8 cellular contexts compared by ENCODE assay signal in genomic region chr13:108215428-108215827, GRCh38. TPM values are rescaled to one million over a fixed set of nuclear protein-coding genes. Genes with fewer than 3 reads are reported as not detected.
DNase-seq lines count a peak whose midpoint lies in the region; FAIRE-seq and TF ChIP-seq lines count a peak whose summit lies in the region.

LIG4 (minus strand) TSS chr13:108215536; CDS start chr13:108211268, 4,268 bp downstream.

- DNase-seq in COLO668 (lab: John Stamatoyannopoulos, UW; ENCODE audit: unreplicated experiment) (peak; percentile 99), GM20000 (ENCODE audit: low spot score) (peak; percentile 94), HT-29 (ENCODE audit: low spot score) (peak; percentile 84), H1 (ENCODE audit: low read depth in 1 of 2, low spot score in 2 of 2) (peak; percentile 89 to 93), mesenchymal stem cell (peak; percentile 92)
- peak; percentile 94 for DNase-seq in NK-92 treated with Interleukin-12 subunit alpha and Interleukin-12 subunit beta, amount 100 ng/mL, for 24 hours (lab: John Stamatoyannopoulos, UW)
- peak; percentile 81 to 91 for DNase-seq in activated CD8-positive, alpha-beta memory T cell treated with anti-CD3 and anti-CD28 coated beads for 4 hours (ENCODE audit: low read depth in 2 of 2)
- DNase-seq in stimulated activated CD8-positive, alpha-beta memory T cell treated with anti-CD3 and anti-CD28 coated beads, Interleukin-12 subunit alpha, Interleukin-12 subunit beta, amount 100 ng/mL, for 24 hours (ENCODE audit: extremely low read depth) = peak; percentile 85

- no peak for TF ChIP-seq EP300 in H1 (IDR thresholded peaks at IDR 0.05; ENCODE audit: borderline replicate concordance in 1 of 2, low read depth in 2 of 2, low read length in 2 of 2)

- no peak for TF ChIP-seq CTCF in GM20000 (IDR thresholded peaks at IDR 0.05; ENCODE audit: extremely low read depth, missing control alignments)
- no peak for TF ChIP-seq CTCF in H1 (IDR thresholded peaks at IDR 0.05; ENCODE audit: control extremely low read depth in 1 of 3, insufficient read depth in 1 of 3, low read depth in 1 of 3, low read length in 3 of 3)

- H2BK15ac ChIP-seq in H1 (ENCODE audit: low read length) (no peak within 1 kb of the TSS), mesenchymal stem cell (ENCODE audit: low read depth, poor library complexity, severe bottlenecking) (no peak within 1 kb of the TSS)

- no peak for FAIRE-seq in H1 (lab: Jason Lieb, UNC)

- H3K79me2 ChIP-seq in H1 (ENCODE audit: control insufficient read depth in 1 of 2, insufficient read depth in 2 of 2, low read length in 2 of 2) = peaks cover 0 to 18% of the 10 kb centered on the region in 2 experiments; a peak in 3 of 4 replicates

- H4K91ac ChIP-seq in H1 (replicated peaks; ENCODE audit: insufficient read length, low read length) = no peak within 1 kb of the TSS
- no peak within 1 kb of the TSS for H4K91ac ChIP-seq in mesenchymal stem cell (ENCODE audit: low read length)

- H2AK5ac ChIP-seq in H1 (ENCODE audit: low read depth, low read length) (no peak within 1 kb of the TSS), mesenchymal stem cell (ENCODE audit: low read length, severe bottlenecking) (no peak within 1 kb of the TSS)

- H3K4ac ChIP-seq in H1 (replicated peaks; ENCODE audit: insufficient read length, low read depth, low read length) (no peak within 1 kb of the TSS), mesenchymal stem cell (ENCODE audit: low read depth in 1 of 2, low read length in 2 of 2) (no peak within 1 kb of the TSS)

- H4K20me1 ChIP-seq in H1 (replicated peaks in 1 of 2; ENCODE audit: control insufficient read depth in 1 of 2, insufficient read depth in 2 of 2, low read length in 2 of 2) = peaks cover 0 to 3% of the 10 kb centered on the region in 2 experiments

- WGBS in H1 (ENCODE audit: extremely low coverage in 1 of 2, insufficient coverage in 1 of 2, insufficient read length in 1 of 2, insufficient replicate concordance in 2 of 2, low coverage in 1 of 2, low lambda C conversion rate in 2 of 2, missing lambda C conversion rate in 1 of 2), 2 experiments = 2% methylated on average over 14 of the region's 26 CpGs; no CpG with 5 or more reads in 1 of the 2 experiments
- 2% methylated on average over 25 of the region's 26 CpGs for WGBS in mesenchymal stem cell

- no peak within 1 kb of the TSS for H3K14ac ChIP-seq in H1 (ENCODE audit: insufficient read length)
- H3K14ac ChIP-seq in mesenchymal stem cell (ENCODE audit: low read length in 2 of 2) = no peak within 1 kb of the TSS

- 0 out of 3 replicates have a peak, but pooled peaks of 1 of the 2 experiments have one; percentile 36 for TF ChIP-seq POLR2A in H1 (IDR thresholded peaks at IDR 0.05; ENCODE audit: control extremely low read depth in 1 of 2, low read depth in 2 of 2, low read length in 2 of 2)

- H3K27ac ChIP-seq in H1 (ENCODE audit: low read depth, low read length) (no peak within 1 kb of the TSS), mesenchymal stem cell (ENCODE audit: low read length, poor library complexity, severe bottlenecking) (peak within 1 kb of the TSS; percentile 39)

- H2AFZ ChIP-seq in H1 (ENCODE audit: low read length) = peak within 1 kb of the TSS; percentile 100
- H2AFZ ChIP-seq in mesenchymal stem cell (ENCODE audit: low read depth, low read length) = peak within 1 kb of the TSS; percentile 20

- H3K4me3 ChIP-seq in H1 (ENCODE audit: extremely low read depth in 1 of 4, insufficient read depth in 2 of 4, low read depth in 3 of 4, low read length in 4 of 4) (peak within 1 kb of the TSS; percentile 58 to 62 (median 60)), mesenchymal stem cell (ENCODE audit: insufficient read depth in 1 of 2, low read depth in 1 of 2, low read length in 2 of 2) (peak within 1 kb of the TSS; percentile 78 to 81)

- H4K8ac ChIP-seq in H1 (ENCODE audit: extremely low read depth, insufficient read depth, low read length) = no peak within 1 kb of the TSS
- H4K8ac ChIP-seq in mesenchymal stem cell (ENCODE audit: low read length) = peak within 1 kb of the TSS; percentile 51

- H3K79me1 ChIP-seq in H1 (ENCODE audit: low read depth, low read length) (no peaks in the 10 kb centered on the region), mesenchymal stem cell (replicated peaks; ENCODE audit: low read length, poor library complexity, severe bottlenecking) (peaks cover 14% of the 10 kb centered on the region)

- H3K9me3 ChIP-seq in H1 (ENCODE audit: insufficient read depth in 2 of 2, low read depth in 1 of 2, low read length in 1 of 2) (no peaks in the 10 kb centered on the region), mesenchymal stem cell (ENCODE audit: control insufficient read depth, low read length) (no peaks in the 10 kb centered on the region)

- H4K5ac ChIP-seq in H1 (ENCODE audit: insufficient read length, low read depth, low read length) = no peak within 1 kb of the TSS

- H3K36me3 ChIP-seq in H1 (ENCODE audit: control insufficient read depth in 2 of 4, insufficient read depth in 4 of 4, low read length in 3 of 4) (no peaks in the 10 kb centered on the region), mesenchymal stem cell (ENCODE audit: control insufficient read depth in 1 of 2, insufficient read depth in 2 of 2, low read depth in 1 of 2, low read length in 2 of 2) (peaks cover 0 to 9% of the 10 kb centered on the region in 2 experiments)

- H3K27me3 ChIP-seq in H1 (replicated peaks in 1 of 4; ENCODE audit: control insufficient read depth in 3 of 4, extremely low read depth in 1 of 4, insufficient read depth in 3 of 4, low read length in 3 of 4) (no peaks in the 10 kb centered on the region), mesenchymal stem cell (ENCODE audit: control insufficient read depth in 1 of 2, insufficient read depth in 1 of 2, low read length in 2 of 2) (no peaks in the 10 kb centered on the region)

- no peak for TF ChIP-seq RAD21 in H1 (IDR thresholded peaks at IDR 0.05 in 1 of 2, conservative IDR thresholded peaks at IDR 0.05 in 1 of 2; ENCODE audit: low read depth in 2 of 2, low read length in 2 of 2)

- CTCF ChIA-PET in H1 (lab: Charles Lee; ENCODE audit: partially characterized antibody) = interaction anchor here (1.1 kb wide), 1 partner anchor 12 kb away, joined by 3 read pairs; no protein-coding TSS in a partner anchor

- H2BK12ac ChIP-seq in H1 (ENCODE audit: low read depth, low read length) = no peak within 1 kb of the TSS
- no peak within 1 kb of the TSS for H2BK12ac ChIP-seq in mesenchymal stem cell (ENCODE audit: low read length in 2 of 2)

- no peak within 1 kb of the TSS for H2BK120ac ChIP-seq in H1 (replicated peaks; ENCODE audit: low read depth, low read length)
- H2BK120ac ChIP-seq in mesenchymal stem cell (ENCODE audit: low read depth, low read length) = peak within 1 kb of the TSS; percentile 50

- H2BK5ac ChIP-seq in H1 (ENCODE audit: low read depth, low read length) = no peak within 1 kb of the TSS
- no peak within 1 kb of the TSS for H2BK5ac ChIP-seq in mesenchymal stem cell (ENCODE audit: low read depth, low read length, poor library complexity, severe bottlenecking)

- no peak within 1 kb of the TSS for H3K56ac ChIP-seq in H1 (replicated peaks; ENCODE audit: insufficient read length, low read depth, low read length)

- POLR2A ChIA-PET in H1 (lab: Charles Lee; ENCODE audit: partially characterized antibody) = no interaction called here

- H2BK20ac ChIP-seq in H1 (ENCODE audit: low read length) = no peak within 1 kb of the TSS

- H3K23ac ChIP-seq in H1 (ENCODE audit: insufficient read length) (no peak within 1 kb of the TSS), mesenchymal stem cell (ENCODE audit: low read length in 2 of 2) (peak within 1 kb of the TSS in 1 of 2 experiments; percentile 67)

- H3K4me1 ChIP-seq in H1 (replicated peaks in 1 of 4; ENCODE audit: control insufficient read depth in 3 of 4, insufficient read depth in 4 of 4, low read length in 3 of 4) (no peaks in the 10 kb centered on the region; a peak in 3 of 7 replicates), mesenchymal stem cell (ENCODE audit: control insufficient read depth, insufficient read depth, low read depth, low read length) (peaks cover 12% of the 10 kb centered on the region)

- H3K4me2 ChIP-seq in H1 (ENCODE audit: insufficient read depth in 1 of 2, low read depth in 2 of 2, low read length in 2 of 2) = peak within 1 kb of the TSS; percentile 77 to 99
- peak within 1 kb of the TSS; percentile 57 for H3K4me2 ChIP-seq in mesenchymal stem cell (ENCODE audit: low read length, poor library complexity, severe bottlenecking)

- no peak within 1 kb of the TSS for H3K18ac ChIP-seq in H1 (ENCODE audit: extremely low read depth, low read length)
- peak within 1 kb of the TSS in 1 of 2 experiments; percentile 67 for H3K18ac ChIP-seq in mesenchymal stem cell (ENCODE audit: low read depth in 1 of 2, low read length in 2 of 2)

- H3K9ac ChIP-seq in H1 (replicated peaks in 1 of 4; ENCODE audit: extremely low read depth in 1 of 4, low read depth in 3 of 4, low read length in 3 of 4) (peak within 1 kb of the TSS in 2 of 4 experiments; percentile 45 to 78; a peak in 2 of 7 replicates), mesenchymal stem cell (ENCODE audit: low read length) (peak within 1 kb of the TSS; percentile 81)

- H3K23me2 ChIP-seq in H1 (ENCODE audit: low read depth, low read length) = 0 out of 2 replicates have a peak, but pooled peaks cover 4% of the 10 kb centered on the region

TF ChIP-seq in H1, 55 proteins besides CTCF, POLR2A, EP300 and RAD21 (continues in another document):
- TF ChIP-seq TAF1 (IDR thresholded peaks at IDR 0.05; ENCODE audit: low read depth, low read length) (peak; percentile 72), TBP (IDR thresholded peaks at IDR 0.05; ENCODE audit: low read depth, low read length) (no peak), SUZ12 (IDR thresholded peaks at IDR 0.05; ENCODE audit: low read length) (no peak), CREB1 (IDR thresholded peaks at IDR 0.05) (peak; percentile 75), TAF7 (optimal IDR thresholded peaks at IDR 0.05; ENCODE audit: borderline replicate concordance, low read depth, low read length) (peak; percentile 13), EGR1 (IDR thresholded peaks at IDR 0.05; ENCODE audit: borderline replicate concordance, low read depth, low read length) (peak; percentile 65; the same call in 1 of the 2 replicates), CHD2 (IDR thresholded peaks at IDR 0.05; ENCODE audit: low read length) (peak; percentile 42; the same call in 1 of the 2 replicates)

RNA-seq across cellular contexts. Expression of gene LIG4, which starts in this region (rescaled TPM):
- 3.7 and 4.3 TPM in 2 replicates for total RNA-seq in HT-29 (2014; rRNA removed; shearing (Covaris generic))
- 4.5 and 4.6 TPM in 2 replicates for total RNA-seq in H1 (2021; fragmentation: NEBNext Ultra II Directional; extraction: Animal tissue kit (Norgen Biotek cat#: 25700))
- polyA plus RNA-seq in H1 (2011; rRNA removed) = 0.78 and 1.1 TPM in 2 replicates
- 2.2 TPM for polyA plus RNA-seq in H1 (2011; cell fraction: cytosol; rRNA removed)
- 1.5 TPM for polyA plus RNA-seq in H1 (2011; cell fraction: nucleus; rRNA removed)
- polyA plus RNA-seq in H1 (2012, experiment 1 of 2) = 1.8 to 5.2 TPM (median 2.7 TPM) in 4 replicates
- 0.29 TPM for polyA plus RNA-seq in H1 (2012, experiment 2 of 2)
- polyA plus RNA-seq in H1 (2013, experiment 1 of 2) = 4.1 TPM
- 4.0 TPM for polyA plus RNA-seq in H1 (2013, experiment 2 of 2)
- 2.0 and 3.8 TPM in 2 replicates for polyA minus RNA-seq in H1 (2011; rRNA and poly(A)+ RNA removed)
- 2.2 TPM for polyA minus RNA-seq in H1 (2011; cell fraction: cytosol; rRNA and poly(A)+ RNA removed)
- 3.2 TPM for polyA minus RNA-seq in H1 (2011; cell fraction: nucleus; rRNA and poly(A)+ RNA removed)
- 10.1 TPM for polyA plus RNA-seq in mesenchymal stem cell (2013, experiment 1 of 2)
- 10.9 TPM for polyA plus RNA-seq in mesenchymal stem cell (2013, experiment 2 of 2)
